Comparison of ENCODE assay signal across 26 cellular contexts in genomic region chr1:158208717-158209116, GRCh38. TPM values are rescaled to one million over a fixed set of nuclear protein-coding genes. Genes with fewer than 3 reads are reported as not detected.
A peak's percentile ranks its signal among the peaks of the same experiment; 100 is the strongest.
DNase-seq lines count a peak whose midpoint lies in the region; FAIRE-seq and TF ChIP-seq lines count a peak whose summit lies in the region.
"Had no signal": no experiment of that assay in that cellular context is flagged by ENCODE, and none has a peak within 500 bp of the region (broad histone marks: within the 10 kb centered on the region; RNA-seq: fewer than 3 reads in every experiment).

No MANE protein-coding gene starts in this region.

- H3K56ac ChIP-seq in H1 (replicated peaks; ENCODE audit: insufficient read length, low read depth, low read length) = no peak overlapping the region

- H2BK5ac ChIP-seq in H1 (ENCODE audit: low read depth, low read length) = no peak overlapping the region

- H3K36me3 Mint-ChIP-seq in neural progenitor cell = no peaks in the 10 kb centered on the region
- H3K36me3 Mint-ChIP-seq in activated CD4-positive, alpha-beta memory T cell treated with anti-CD3 and anti-CD28 coated beads, Interleukin-2, amount 10 ng/mL, durations not matched to agents 7 days and 5 days (ENCODE audit: low read depth) = no peaks in the 10 kb centered on the region
- H3K36me3 Mint-ChIP-seq: CD14-positive monocyte; CD8-positive, alpha-beta memory T cell had no signal

- H3K4me3 Mint-ChIP-seq in neural progenitor cell = no peak overlapping the region
- H3K4me3 Mint-ChIP-seq in activated CD4-positive, alpha-beta memory T cell treated with anti-CD3 and anti-CD28 coated beads, Interleukin-2, amount 10 ng/mL, durations not matched to agents 7 days and 5 days = no peak overlapping the region
- H3K4me3 Mint-ChIP-seq: CD4-positive, alpha-beta T cell; CD8-positive, alpha-beta memory T cell had no signal

- H3K9ac ChIP-seq in H1 (replicated peaks in 1 of 4; ENCODE audit: extremely low read depth in 1 of 4, low read depth in 3 of 4, low read length in 3 of 4) (no peak overlapping the region), neural progenitor cell (no peak overlapping the region)
- H3K9ac ChIP-seq: BLaER1 treated with 17β-estradiol and CSF1 and Interleukin-3, amounts not matched to agents 10 nM and 100 nM; GM23248 had no signal

- no peaks in the 10 kb centered on the region for H3F3A ChIP-seq in neural progenitor cell (ENCODE audit: low read depth)

- H2BK15ac ChIP-seq in H1 (ENCODE audit: low read length) = no peak overlapping the region

- POLR2A ChIA-PET in H1 (lab: Charles Lee; ENCODE audit: partially characterized antibody) = interaction anchor here (1.0 kb wide), 1 partner anchor 27 kb away, joined by 3 read pairs; no protein-coding TSS in a partner anchor
- POLR2A ChIA-PET in activated CD4-positive, alpha-beta memory T cell treated with anti-CD3 and anti-CD28 coated beads, Interleukin-2, amount 10 ng/mL, durations not matched to agents 7 days and 5 days (lab: Charles Lee) = no interaction called here

- H3K9me3 Mint-ChIP-seq in neural progenitor cell = no peaks in the 10 kb centered on the region
- H3K9me3 Mint-ChIP-seq in activated CD4-positive, alpha-beta memory T cell treated with anti-CD3 and anti-CD28 coated beads, Interleukin-2, amount 10 ng/mL, durations not matched to agents 7 days and 5 days = no peaks in the 10 kb centered on the region
- H3K9me3 Mint-ChIP-seq: CD4-positive, alpha-beta T cell; CD8-positive, alpha-beta memory T cell had no signal

- H3K23ac ChIP-seq in H1 (ENCODE audit: insufficient read length) = no peak overlapping the region

- no peaks in the 10 kb centered on the region for H3K23me2 ChIP-seq in H1 (ENCODE audit: low read depth, low read length)

- TF ChIP-seq CTCF in H1 (IDR thresholded peaks at IDR 0.05; ENCODE audit: control extremely low read depth in 1 of 3, insufficient read depth in 1 of 3, low read depth in 1 of 3, low read length in 3 of 3) = no peak
- TF ChIP-seq CTCF in neural progenitor cell (IDR thresholded peaks at IDR 0.05) = no peak
- no peak for TF ChIP-seq CTCF in transverse colon (IDR thresholded peaks at IDR 0.05)

- H2BK120ac ChIP-seq in H1 (replicated peaks; ENCODE audit: low read depth, low read length) = no peak overlapping the region

- in situ Hi-C loops in transverse colon (cut with MboI; ENCODE audit: low pct_ligation_motif_present in 1 of 4, low pct_unique_long_range_greater_than_20kb in 1 of 4, low sequenced_read_pairs in 3 of 4) = loop anchor here in 3 of 4 donors (10.0 to 25.0 kb wide), 4 partner anchors 779 to 879 kb away; partner anchors contain the start of gene AIM2 (in 1 of the 3)

- H3K27ac ChIP-seq in H1 (ENCODE audit: low read depth, low read length) (no peak overlapping the region), neural progenitor cell (no peak overlapping the region), transverse colon (no peak overlapping the region)
- H3K27ac ChIP-seq: A549; BLaER1 treated with 17β-estradiol and CSF1 and Interleukin-3, amounts not matched to agents 10 nM and 100 nM; GM23248 had no signal

- H3K27me3 Mint-ChIP-seq in neural progenitor cell (ENCODE audit: insufficient read depth, low read depth) = no peaks in the 10 kb centered on the region
- peaks cover 34% of the 10 kb centered on the region for H3K27me3 Mint-ChIP-seq in activated CD4-positive, alpha-beta memory T cell treated with anti-CD3 and anti-CD28 coated beads, Interleukin-2, amount 10 ng/mL, durations not matched to agents 7 days and 5 days

- peaks cover 0 to 3% (median 1%) of the 10 kb centered on the region in 4 experiments; a peak in 2 of 7 replicates for H3K4me1 ChIP-seq in H1 (replicated peaks in 1 of 4; ENCODE audit: control insufficient read depth in 3 of 4, insufficient read depth in 4 of 4, low read length in 3 of 4)
- peaks cover 7% of the 10 kb centered on the region for H3K4me1 ChIP-seq in neural progenitor cell
- H3K4me1 ChIP-seq in transverse colon = no peaks in the 10 kb centered on the region
- H3K4me1 ChIP-seq: A549, BE2C had no signal

- H3K36me3 ChIP-seq in H7 (replicated peaks; ENCODE audit: control insufficient read depth, insufficient read depth, low read length) = no peaks in the 10 kb centered on the region
- H3K36me3 ChIP-seq in H1 (ENCODE audit: control insufficient read depth in 2 of 4, insufficient read depth in 4 of 4, low read length in 3 of 4) = no peaks in the 10 kb centered on the region
- no peaks in the 10 kb centered on the region for H3K36me3 ChIP-seq in neural progenitor cell
- no peaks in the 10 kb centered on the region for H3K36me3 ChIP-seq in transverse colon
- H3K36me3 ChIP-seq: BE2C; BLaER1 treated with 17β-estradiol and CSF1 and Interleukin-3, amounts not matched to agents 10 nM and 100 nM had no signal

- intact Hi-C loops in transverse colon (cut with DNase I; ENCODE audit: low total_unique reads) = no loop called here

- no peak overlapping the region for H2BK20ac ChIP-seq in H1 (ENCODE audit: low read length)

- H3K4me3 ChIP-seq in H7 (ENCODE audit: insufficient read depth, low read depth, low read length) = no peak overlapping the region
- no peak overlapping the region for H3K4me3 ChIP-seq in H1 (ENCODE audit: extremely low read depth in 1 of 4, insufficient read depth in 2 of 4, low read depth in 3 of 4, low read length in 4 of 4)
- no peak overlapping the region for H3K4me3 ChIP-seq in neural progenitor cell
- no peak overlapping the region for H3K4me3 ChIP-seq in transverse colon
- H3K4me3 ChIP-seq: A549; BLaER1 treated with 17β-estradiol and CSF1 and Interleukin-3, amounts not matched to agents 10 nM and 100 nM; GM12878; GM23248 had no signal

- H2AFZ ChIP-seq in H1 (ENCODE audit: low read length) (no peak overlapping the region), neural progenitor cell (replicated peaks) (no peak overlapping the region)
- H2AFZ ChIP-seq: GM23248 had no signal

- H4K91ac ChIP-seq in H1 (replicated peaks; ENCODE audit: insufficient read length, low read length) = no peak overlapping the region

- DNase-seq in H7 = peak; percentile 48
- DNase-seq in H1 (ENCODE audit: low read depth in 1 of 2, low spot score in 2 of 2) = no peak
- DNase-seq in iPS-NIHi11 (ENCODE audit: low spot score) = peak; percentile 30
- peak; percentile 34 for DNase-seq in neural progenitor cell (ENCODE audit: low spot score)
- DNase-seq in activated CD4-positive, alpha-beta memory T cell treated with anti-CD3 and anti-CD28 coated beads, Interleukin-2, amount 10 ng/mL, durations not matched to agents 7 days and 5 days = no peak
- DNase-seq in transverse colon = no peak
- DNase-seq in cerebellum (ENCODE audit: low spot score) = no peak
- DNase-seq: 8988T; ACHN; AML-193; BE2C; CD4-positive, alpha-beta T cell; CD8-positive, alpha-beta memory T cell; DMS 273 treated with DMSO at 0.1 percent for 48 hours; DMS79; EL; GDM1; GM23248; HCEC 1CT had no signal

- no peak overlapping the region for H4K5ac ChIP-seq in H1 (ENCODE audit: insufficient read length, low read depth, low read length)

- H3K4me1 Mint-ChIP-seq in neural progenitor cell = no peaks in the 10 kb centered on the region
- H3K4me1 Mint-ChIP-seq in activated CD4-positive, alpha-beta memory T cell treated with anti-CD3 and anti-CD28 coated beads, Interleukin-2, amount 10 ng/mL, durations not matched to agents 7 days and 5 days = no peaks in the 10 kb centered on the region

- H2BK12ac ChIP-seq in H1 (ENCODE audit: low read depth, low read length) = no peak overlapping the region

- H3K27ac Mint-ChIP-seq in neural progenitor cell = no peak overlapping the region
- no peak overlapping the region for H3K27ac Mint-ChIP-seq in activated CD4-positive, alpha-beta memory T cell treated with anti-CD3 and anti-CD28 coated beads, Interleukin-2, amount 10 ng/mL, durations not matched to agents 7 days and 5 days
- H3K27ac Mint-ChIP-seq: CD4-positive, alpha-beta T cell; CD8-positive, alpha-beta memory T cell had no signal

- TF ChIP-seq EP300 in H1 (IDR thresholded peaks at IDR 0.05; ENCODE audit: borderline replicate concordance in 1 of 2, low read depth in 2 of 2, low read length in 2 of 2) (no peak), transverse colon (IDR thresholded peaks at IDR 0.05; ENCODE audit: low read depth) (no peak)

- H4K20me1 ChIP-seq in H1 (replicated peaks in 1 of 2; ENCODE audit: control insufficient read depth in 1 of 2, insufficient read depth in 2 of 2, low read length in 2 of 2) (no peaks in the 10 kb centered on the region), neural progenitor cell (ENCODE audit: low read depth) (no peaks in the 10 kb centered on the region)
- H4K20me1 ChIP-seq: BLaER1 treated with 17β-estradiol and CSF1 and Interleukin-3, amounts not matched to agents 10 nM and 100 nM had no signal

- no peaks in the 10 kb centered on the region for H3K79me2 ChIP-seq in H1 (ENCODE audit: control insufficient read depth in 1 of 2, insufficient read depth in 2 of 2, low read length in 2 of 2)
- no peaks in the 10 kb centered on the region for H3K79me2 ChIP-seq in neural progenitor cell (ENCODE audit: low read depth)

- no peak overlapping the region for H3K4me2 ChIP-seq in H1 (ENCODE audit: insufficient read depth in 1 of 2, low read depth in 2 of 2, low read length in 2 of 2)
- H3K4me2 ChIP-seq in neural progenitor cell = no peak overlapping the region
- H3K4me2 ChIP-seq: A549; BLaER1 treated with 17β-estradiol and CSF1 and Interleukin-3, amounts not matched to agents 10 nM and 100 nM had no signal

- H3K18ac ChIP-seq in H1 (ENCODE audit: extremely low read depth, low read length) = no peak overlapping the region

- no peaks in the 10 kb centered on the region for H3K9me3 ChIP-seq in H1 (ENCODE audit: insufficient read depth in 2 of 2, low read depth in 1 of 2, low read length in 1 of 2)
- no peaks in the 10 kb centered on the region for H3K9me3 ChIP-seq in neural progenitor cell (ENCODE audit: low read depth)
- no peaks in the 10 kb centered on the region for H3K9me3 ChIP-seq in transverse colon
- H3K9me3 ChIP-seq: A549, BE2C had no signal

- no peak overlapping the region for H2AK5ac ChIP-seq in H1 (ENCODE audit: low read depth, low read length)

- H3K14ac ChIP-seq in H1 (ENCODE audit: insufficient read length) = no peak overlapping the region

- TF ChIP-seq RAD21 in H1 (IDR thresholded peaks at IDR 0.05 in 1 of 2, conservative IDR thresholded peaks at IDR 0.05 in 1 of 2; ENCODE audit: low read depth in 2 of 2, low read length in 2 of 2) = no peak

- no peak overlapping the region for H4K8ac ChIP-seq in H1 (ENCODE audit: extremely low read depth, insufficient read depth, low read length)

- H3K4ac ChIP-seq in H1 (replicated peaks; ENCODE audit: insufficient read length, low read depth, low read length) = no peak overlapping the region

- H3K27me3 ChIP-seq in H7 (ENCODE audit: control insufficient read depth, insufficient read depth, low read length) (no peaks in the 10 kb centered on the region), H1 (replicated peaks in 1 of 4; ENCODE audit: control insufficient read depth in 3 of 4, extremely low read depth in 1 of 4, insufficient read depth in 3 of 4, low read length in 3 of 4) (no peaks in the 10 kb centered on the region), neural progenitor cell (no peaks in the 10 kb centered on the region), transverse colon (no peaks in the 10 kb centered on the region)
- H3K27me3 ChIP-seq: BE2C; BLaER1 treated with 17β-estradiol and CSF1 and Interleukin-3, amounts not matched to agents 10 nM and 100 nM had no signal

- no peaks in the 10 kb centered on the region for H3K79me1 ChIP-seq in H1 (ENCODE audit: low read depth, low read length)

- CTCF ChIA-PET in H1 (lab: Charles Lee; ENCODE audit: partially characterized antibody) = interaction anchor here (0.7 to 1.8 kb wide), 2 partner anchors 21 to 288 kb away, joined by 3 to 6 read pairs; no protein-coding TSS in a partner anchor
- CTCF ChIA-PET in activated CD4-positive, alpha-beta memory T cell treated with anti-CD3 and anti-CD28 coated beads, Interleukin-2, amount 10 ng/mL, durations not matched to agents 7 days and 5 days (lab: Charles Lee) = no interaction called here

- FAIRE-seq in H1 (lab: Jason Lieb, UNC) = peak; percentile 63
- FAIRE-seq: A549, D721Med, GM12878, GM19239, H54 had no signal

- WGBS in H1 (ENCODE audit: extremely low coverage in 1 of 2, insufficient coverage in 1 of 2, insufficient read length in 1 of 2, insufficient replicate concordance in 2 of 2, low coverage in 1 of 2, low lambda C conversion rate in 2 of 2, missing lambda C conversion rate in 1 of 2), 2 experiments = 74% methylated on average over 1 of the region's 1 CpG; no CpG with 5 or more reads in 1 of the 2 experiments
- 83 to 90% methylated on average over 1 of the region's 1 CpG for WGBS in transverse colon (ENCODE audit: low coverage in 1 of 2), 2 donors

- no peak for TF ChIP-seq POLR2A in H1 (IDR thresholded peaks at IDR 0.05; ENCODE audit: control extremely low read depth in 1 of 2, low read depth in 2 of 2, low read length in 2 of 2)
- TF ChIP-seq POLR2A in transverse colon (IDR thresholded peaks at IDR 0.05) = no peak

RNA-seq across cellular contexts. Expression of gene CD1D, which starts 28.0 kb away (rescaled TPM):
- total RNA-seq in H7 (2014; rRNA removed; shearing (Covaris generic)) = 5.9 and 6.4 TPM in 2 replicates
- 0.92 and 1.1 TPM in 2 replicates for total RNA-seq in H1 (2021; fragmentation: NEBNext Ultra II Directional; extraction: Animal tissue kit (Norgen Biotek cat#: 25700))
- 1.2 and 1.6 TPM in 2 replicates for polyA plus RNA-seq in H1 (2011; rRNA removed)
- 1.2 TPM for polyA plus RNA-seq in H1 (2011; cell fraction: cytosol; rRNA removed)
- 2.3 TPM for polyA plus RNA-seq in H1 (2011; cell fraction: nucleus; rRNA removed)
- polyA plus RNA-seq in H1 (2012, experiment 1 of 2) = 1.2 to 2.3 TPM (median 1.7 TPM) in 4 replicates
- polyA plus RNA-seq in H1 (2012, experiment 2 of 2) = 1.9 TPM
- 1.4 TPM for polyA plus RNA-seq in H1 (2013, experiment 1 of 2)
- polyA plus RNA-seq in H1 (2013, experiment 2 of 2) = 1.3 TPM
- polyA minus RNA-seq in H1 (2011; rRNA and poly(A)+ RNA removed) = 1.1 and 1.9 TPM in 2 replicates
- polyA minus RNA-seq in H1 (2011; cell fraction: cytosol; rRNA and poly(A)+ RNA removed) = 0.51 TPM
- 1.1 TPM for polyA minus RNA-seq in H1 (2011; cell fraction: nucleus; rRNA and poly(A)+ RNA removed)
- total RNA-seq in neural progenitor cell (ENCODE audit: low replicate concordance) (0.77 TPM in 1 of 2 replicates, not detected in the other), transverse colon (10 to 100 TPM in 1 of 4 donors, 1 to 10 TPM in 3; 1.4 to 11.2 (median 4.1) TPM), cerebellum (0.09 TPM)
- not detected for total RNA-seq in activated CD4-positive, alpha-beta memory T cell treated with anti-CD3 and anti-CD28 coated beads, Interleukin-2, amount 10 ng/mL, durations not matched to agents 7 days and 5 days
- total RNA-seq: CD8-positive, alpha-beta memory T cell; GM23248 had no signal
- polyA plus RNA-seq: CD8-positive, alpha-beta memory T cell; GM23248 had no signal

RNA-seq across cellular contexts. Expression of gene CD1A, which starts 45.5 kb away (rescaled TPM):
- total RNA-seq in H7 (2014; rRNA removed; shearing (Covaris generic)) = not detected in 2 replicates
- not detected in 2 replicates for total RNA-seq in H1 (2021; fragmentation: NEBNext Ultra II Directional; extraction: Animal tissue kit (Norgen Biotek cat#: 25700))
- not detected in 2 replicates for polyA plus RNA-seq in H1 (2011; rRNA removed)
- not detected for polyA plus RNA-seq in H1 (2011; cell fraction: cytosol; rRNA removed)
- not detected for polyA plus RNA-seq in H1 (2011; cell fraction: nucleus; rRNA removed)
- not detected in 4 replicates for polyA plus RNA-seq in H1 (2012, experiment 1 of 2)
- polyA plus RNA-seq in H1 (2012, experiment 2 of 2) = not detected
- polyA plus RNA-seq in H1 (2013, experiment 1 of 2) = not detected
- polyA plus RNA-seq in H1 (2013, experiment 2 of 2) = not detected
- not detected in 2 replicates for polyA minus RNA-seq in H1 (2011; rRNA and poly(A)+ RNA removed)
- not detected for polyA minus RNA-seq in H1 (2011; cell fraction: cytosol; rRNA and poly(A)+ RNA removed)
- not detected for polyA minus RNA-seq in H1 (2011; cell fraction: nucleus; rRNA and poly(A)+ RNA removed)
- not detected in 2 replicates for total RNA-seq in neural progenitor cell (ENCODE audit: low replicate concordance)
- not detected for total RNA-seq in activated CD4-positive, alpha-beta memory T cell treated with anti-CD3 and anti-CD28 coated beads, Interleukin-2, amount 10 ng/mL, durations not matched to agents 7 days and 5 days
- not detected for total RNA-seq in transverse colon
- total RNA-seq in cerebellum = not detected
- total RNA-seq: CD4-positive, alpha-beta T cell; GM23248 had no signal
- polyA plus RNA-seq: A549; CD8-positive, alpha-beta memory T cell; GM23248 had no signal

Comparison
In these comparisons a context has a peak if more than half of its experiments do, and no peak if none do; other contexts are left out.
1. DNase-seq: peak in H7 (single experiment), iPS-NIHi11 (single experiment) and neural progenitor cell (single experiment); none in H1 (0 of 2), activated CD4-positive, alpha-beta memory T cell treated with anti-CD3 and anti-CD28 coated beads, Interleukin-2, amount 10 ng/mL, durations not matched to agents 7 days and 5 days (single experiment), transverse colon (single experiment) and cerebellum (single experiment).